In the genomic region with DNA sequence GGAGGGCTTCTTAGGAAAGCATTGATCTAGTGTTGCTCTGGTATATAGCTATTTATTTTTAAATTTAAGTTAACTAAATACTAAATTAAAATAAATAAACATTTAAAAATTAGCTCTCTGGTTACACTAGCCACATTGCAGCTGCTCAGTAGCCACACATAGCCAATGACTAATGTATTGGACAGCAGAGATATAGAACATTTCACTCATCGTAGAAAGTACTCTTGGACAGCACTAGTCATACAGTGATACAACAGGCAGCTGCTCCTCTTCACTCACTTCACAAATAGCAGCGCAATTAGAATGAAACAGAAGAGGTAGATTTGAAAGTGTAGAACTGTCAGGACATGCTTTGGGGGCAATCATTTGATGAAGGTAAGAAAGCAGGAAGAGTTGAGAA, we compare ENCODE assay signal across 24 cellular contexts.
"Had no signal": no experiment of that assay in that cellular context is flagged by ENCODE, and none has a peak within 500 bp of the region (broad histone marks: within the 10 kb centered on the region; RNA-seq: fewer than 3 reads in every experiment).

No MANE protein-coding gene starts in this region.

- H3K27me3 ChIP-seq: foreskin keratinocyte, suprapubic skin, transverse colon, vagina had no signal

- ATAC-seq: activated CD8-positive, alpha-beta memory T cell treated with anti-CD3 and anti-CD28 coated beads, Interleukin-2, amount 10 ng/mL, durations not matched to agents 7 days and 5 days; activated T-helper 17 cell treated with anti-CD3 and anti-CD28 coated beads, Interleukin-2, amount 50 U/mL, for 72 hours; foreskin keratinocyte; left colon; stimulated activated naive CD8-positive, alpha-beta T cell treated with anti-CD3 and anti-CD28 coated beads, Interleukin-15, amount 100 ng/mL, for 72 hours; T-cell had no signal

- H3K27ac ChIP-seq: foreskin keratinocyte, suprapubic skin, transverse colon, vagina had no signal

- H3K4me1 ChIP-seq: foreskin keratinocyte had no signal

- H3K4me3 ChIP-seq: coronary artery, lung, suprapubic skin, transverse colon, vagina had no signal

- DNase-seq: activated CD4-positive, alpha-beta memory T cell treated with anti-CD3 and anti-CD28 coated beads, Interleukin-2, amount 10 ng/mL, durations not matched to agents 7 days and 5 days; activated CD4-positive, alpha-beta T cell treated with anti-CD3 and anti-CD28 coated beads for 48 hours; activated CD4-positive, CD25-positive, alpha-beta regulatory T cell; activated CD8-positive, alpha-beta memory T cell treated with anti-CD3 and anti-CD28 coated beads, Interleukin-2, amount 10 ng/mL, durations not matched to agents 7 days and 5 days; activated naive CD4-positive, alpha-beta T cell; activated naive CD8-positive, alpha-beta T cell treated with anti-CD3 and anti-CD28 coated beads, Interleukin-2, amount 10 ng/mL, durations not matched to agents 7 days and 5 days; activated T-cell treated with anti-CD3 and anti-CD28 coated beads, Interleukin-2, amount 50 U/mL, for 1 hour; foreskin keratinocyte; glutamatergic neuron; hippocampal formation; islet precursor cell; left colon; occipital lobe; small intestine; stimulated activated CD4-positive, alpha-beta T cell treated with anti-CD3 and anti-CD28 coated beads, Interleukin-15, amount 100 ng/mL, for 24 hours; stimulated activated CD4-positive, alpha-beta T cell treated with anti-CD3 and anti-CD28 coated beads, Interleukin-2, amount 100 ng/mL, for 48 hours; stimulated activated naive CD8-positive, alpha-beta T cell treated with anti-CD3 and anti-CD28 coated beads, Interleukin-15, amount 100 ng/mL, for 72 hours; T-cell; transverse colon had no signal

- H3K9me3 ChIP-seq: suprapubic skin, transverse colon, vagina had no signal
